ENCODE assay signal across 8 cellular contexts in genomic region chr2:107669335-107669734, GRCh38.
DNase-seq lines count a peak whose midpoint lies in the region; ATAC-seq and TF ChIP-seq lines count a peak whose summit lies in the region.

No MANE protein-coding gene starts in this region.

- no peaks in the 10 kb centered on the region for H3K27me3 ChIP-seq in Loucy (ENCODE audit: insufficient read depth, low read length, poor library complexity, severe bottlenecking)
- no peaks in the 10 kb centered on the region for H3K27me3 ChIP-seq in mammary epithelial cell (ENCODE audit: insufficient read depth, low read length)
- H3K27me3 ChIP-seq in neural progenitor cell, result no peaks in the 10 kb centered on the region
- H3K27me3 ChIP-seq in tibial nerve, result no peaks in the 10 kb centered on the region

- no peak overlapping the region for H3K4me3 Mint-ChIP-seq in neural progenitor cell

- DNase-seq in DMS53 (lab: John Stamatoyannopoulos, UW) (peak; percentile 61), mammary epithelial cell (no peak), neural progenitor cell (ENCODE audit: low spot score) (peak; percentile 24), tibial nerve (ENCODE audit: low spot score in 2 of 2) (no peak), mesenteric fat pad (ENCODE audit: low spot score) (no peak)

- H3K4me1 Mint-ChIP-seq in neural progenitor cell, result no peaks in the 10 kb centered on the region

- H3K27ac Mint-ChIP-seq in neural progenitor cell, result no peak overlapping the region

- peak; percentile 64 for TF ChIP-seq CTCF in Loucy (conservative IDR thresholded peaks at IDR 0.05; ENCODE audit: low read length)
- TF ChIP-seq CTCF in mammary epithelial cell (conservative IDR thresholded peaks at IDR 0.05 in 1 of 2, IDR thresholded peaks at IDR 0.05 in 1 of 2; ENCODE audit: extremely low read depth in 1 of 2, insufficient read depth in 1 of 2, low read depth in 1 of 2, low read length in 2 of 2), result peak; percentile 20 to 43
- TF ChIP-seq CTCF in neural progenitor cell (IDR thresholded peaks at IDR 0.05), result peak; percentile 42
- no peak for TF ChIP-seq CTCF in tibial nerve (IDR thresholded peaks at IDR 0.05)

- H3K4me3 ChIP-seq in Loucy (ENCODE audit: low read length, poor library complexity, severe bottlenecking) (no peak overlapping the region), mammary epithelial cell (replicated peaks in 1 of 3; ENCODE audit: insufficient read depth in 1 of 3, low read depth in 2 of 3, low read length in 3 of 3) (no peak overlapping the region), neural progenitor cell (no peak overlapping the region), tibial nerve (no peak overlapping the region)

- H3K4me2 ChIP-seq in Loucy (ENCODE audit: low read depth, low read length, poor library complexity, severe bottlenecking) (no peak overlapping the region), mammary epithelial cell (ENCODE audit: insufficient read depth, low read depth, low read length) (no peak overlapping the region), neural progenitor cell (no peak overlapping the region)

- H4K20me1 ChIP-seq in Loucy (ENCODE audit: insufficient read depth, low read length, poor library complexity, severe bottlenecking), result no peaks in the 10 kb centered on the region
- H4K20me1 ChIP-seq in mammary epithelial cell (ENCODE audit: insufficient read depth, low read length), result no peaks in the 10 kb centered on the region
- H4K20me1 ChIP-seq in neural progenitor cell (ENCODE audit: low read depth), result no peaks in the 10 kb centered on the region

- H3K9me3 ChIP-seq in Loucy (ENCODE audit: insufficient read depth, low read depth, low read length) (peaks cover 5% of the 10 kb centered on the region; the same call in 1 of the 2 replicates), mammary epithelial cell (replicated peaks; ENCODE audit: insufficient read depth, low read length) (peaks cover 6% of the 10 kb centered on the region), neural progenitor cell (ENCODE audit: low read depth) (peaks cover 9% of the 10 kb centered on the region), tibial nerve (peaks cover 0 to 35% (median 2%) of the 10 kb centered on the region in 4 donors)

- H3F3A ChIP-seq in Loucy (ENCODE audit: low read depth) (no peaks in the 10 kb centered on the region), neural progenitor cell (ENCODE audit: low read depth) (no peaks in the 10 kb centered on the region)

- H3K9ac ChIP-seq in Loucy (ENCODE audit: low read depth, low read length, poor library complexity, severe bottlenecking) (no peak overlapping the region), mammary epithelial cell (ENCODE audit: insufficient read depth, low read length) (no peak overlapping the region), neural progenitor cell (no peak overlapping the region)

- H3K27ac ChIP-seq in mammary epithelial cell (ENCODE audit: insufficient read depth, low read depth, low read length) (no peak overlapping the region), neural progenitor cell (no peak overlapping the region), tibial nerve (no peak overlapping the region)

- in situ Hi-C loops in mammary epithelial cell (cut with MboI; ENCODE audit: low sequenced_read_pairs in 2 of 2), result no loop called here

- dilution Hi-C loops in mammary epithelial cell (cut with HindIII; ENCODE audit: low sequenced_read_pairs), result no loop called here

- TF ChIP-seq EP300 in tibial nerve (IDR thresholded peaks at IDR 0.05), result no peak

- H3K36me3 Mint-ChIP-seq in neural progenitor cell, result peaks cover 5% of the 10 kb centered on the region

- H3K9me3 Mint-ChIP-seq in neural progenitor cell, result peaks cover 26% of the 10 kb centered on the region

- no peaks in the 10 kb centered on the region for H3K27me3 Mint-ChIP-seq in neural progenitor cell (ENCODE audit: insufficient read depth, low read depth)

- no peak for ATAC-seq in HG03442 (IDR thresholded peaks at IDR 0.05; ENCODE audit: unreplicated experiment)
- no peak for ATAC-seq in GM18873 (IDR thresholded peaks at IDR 0.05; ENCODE audit: low FRiP score, unreplicated experiment)

- CTCF ChIA-PET in mammary epithelial cell (lab: Charles Lee; ENCODE audit: low non-redundant PET), result no interaction called here

- H3K79me2 ChIP-seq in Loucy (ENCODE audit: insufficient read depth, low read length), result no peaks in the 10 kb centered on the region
- H3K79me2 ChIP-seq in mammary epithelial cell (ENCODE audit: insufficient read depth, low read length), result no peaks in the 10 kb centered on the region
- no peaks in the 10 kb centered on the region for H3K79me2 ChIP-seq in neural progenitor cell (ENCODE audit: low read depth)

- H3K4me1 ChIP-seq in Loucy (ENCODE audit: insufficient read depth, low read length, poor library complexity, severe bottlenecking) (no peaks in the 10 kb centered on the region), mammary epithelial cell (ENCODE audit: insufficient read depth, low read length) (no peaks in the 10 kb centered on the region), neural progenitor cell (no peaks in the 10 kb centered on the region), tibial nerve (no peaks in the 10 kb centered on the region)

- H3K36me3 ChIP-seq in Loucy (ENCODE audit: insufficient read depth, low read length) (no peaks in the 10 kb centered on the region), mammary epithelial cell (ENCODE audit: insufficient read depth, low read length) (no peaks in the 10 kb centered on the region), neural progenitor cell (peaks cover 3% of the 10 kb centered on the region), tibial nerve (no peaks in the 10 kb centered on the region)

- no TSS peak for BruUV-seq in mammary epithelial cell (replicated peaks; lab: Mats Ljungman, UMichigan)

- no peaks in the 10 kb centered on the region for H3K9me2 ChIP-seq in Loucy (replicated peaks; ENCODE audit: low read depth, low read length)

- TF ChIP-seq POLR2A in tibial nerve (IDR thresholded peaks at IDR 0.05), result no peak

- 41% methylated on average over 3 of the region's 4 CpGs for WGBS in mammary epithelial cell (ENCODE audit: low coverage, missing lambda C conversion rate)
- 25 to 43% methylated on average over 4 of the region's 4 CpGs for WGBS in tibial nerve, 2 donors

- intact Hi-C loops in mammary epithelial cell (cut with micrococcal nuclease), result loop anchor here (1.0 to 5.0 kb wide), 2 partner anchors 96 to 1032 kb away; no protein-coding TSS in a partner anchor

- no peak overlapping the region for H2AFZ ChIP-seq in Loucy (ENCODE audit: low read length)
- no peak overlapping the region for H2AFZ ChIP-seq in mammary epithelial cell (ENCODE audit: low read depth, low read length)
- H2AFZ ChIP-seq in neural progenitor cell (replicated peaks), result no peak overlapping the region

Comparison
In these comparisons a context has a peak if more than half of its experiments do, and no peak if none do; other contexts are left out.
1. DNase-seq: peak in DMS53 (single experiment) and neural progenitor cell (single experiment); none in mammary epithelial cell (single experiment), tibial nerve (0 of 2) and mesenteric fat pad (single experiment).
2. CTCF ChIP-seq: peak in Loucy (single experiment), mammary epithelial cell (2 of 2) and neural progenitor cell (single experiment); none in tibial nerve (0 of 5).